Comparison of ENCODE assay signal across 1 cellular context in the genomic region with DNA sequence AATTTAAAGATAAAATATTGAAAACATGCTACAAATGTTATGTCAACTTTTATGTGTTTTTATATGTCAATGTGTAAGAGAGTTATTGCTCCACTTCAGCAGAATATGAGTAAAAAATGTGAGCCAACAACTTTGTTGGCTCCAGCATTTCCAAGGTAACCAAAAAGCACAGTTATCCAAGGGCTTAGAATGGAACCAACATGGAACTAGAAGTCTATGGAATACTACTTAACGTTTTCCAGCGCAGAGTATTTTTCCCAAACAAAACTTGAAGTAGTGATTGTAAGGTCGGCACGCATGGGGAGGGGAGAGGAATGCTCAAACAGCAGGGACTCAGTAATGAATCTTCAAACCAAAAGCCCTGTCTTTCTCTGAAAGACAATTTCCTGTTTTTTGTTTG.
TF ChIP-seq lines count a peak whose summit lies in the region.

No MANE protein-coding gene starts in this region.

TF ChIP-seq in GM23338, 12 proteins besides CTCF, POLR2A, EP300 and RAD21 (continued from another document):
- TF ChIP-seq, protein P1, sequence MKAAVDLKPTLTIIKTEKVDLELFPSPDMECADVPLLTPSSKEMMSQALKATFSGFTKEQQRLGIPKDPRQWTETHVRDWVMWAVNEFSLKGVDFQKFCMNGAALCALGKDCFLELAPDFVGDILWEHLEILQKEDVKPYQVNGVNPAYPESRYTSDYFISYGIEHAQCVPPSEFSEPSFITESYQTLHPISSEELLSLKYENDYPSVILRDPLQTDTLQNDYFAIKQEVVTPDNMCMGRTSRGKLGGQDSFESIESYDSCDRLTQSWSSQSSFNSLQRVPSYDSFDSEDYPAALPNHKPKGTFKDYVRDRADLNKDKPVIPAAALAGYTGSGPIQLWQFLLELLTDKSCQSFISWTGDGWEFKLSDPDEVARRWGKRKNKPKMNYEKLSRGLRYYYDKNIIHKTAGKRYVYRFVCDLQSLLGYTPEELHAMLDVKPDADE (IDR thresholded peaks at IDR 0.05): no peak
- TF ChIP-seq EZH2phosphoT487 (IDR thresholded peaks at IDR 0.05; ENCODE audit: unreplicated experiment): no peak
